1 cellular context compared by ENCODE assay signal in the genomic region with DNA sequence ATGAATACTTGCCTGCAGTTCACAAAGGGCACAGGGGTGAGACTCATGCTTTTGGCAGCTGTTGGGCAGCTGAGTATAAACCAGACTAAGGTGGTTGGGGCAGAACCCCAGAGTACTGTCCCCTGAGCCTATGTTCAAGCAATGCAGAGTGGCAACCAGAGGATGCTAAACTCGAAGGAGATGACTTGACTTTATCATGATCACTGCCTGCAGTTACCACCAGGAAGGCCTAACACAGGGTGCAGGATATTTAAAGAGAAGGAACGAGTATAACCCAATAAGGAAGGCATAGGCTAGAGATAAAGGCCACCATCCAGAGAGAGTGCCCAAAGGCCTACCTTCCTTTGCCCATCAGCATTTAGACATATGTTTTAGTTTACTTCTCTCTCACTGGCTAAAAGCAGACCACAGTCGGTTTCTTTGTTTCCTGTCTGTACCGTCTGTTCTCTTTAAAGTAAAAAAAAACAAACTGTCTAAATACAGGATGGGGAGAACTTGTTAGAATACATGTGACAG.
TF ChIP-seq lines count a peak whose summit lies in the region.

No MANE protein-coding gene starts in this region.

TF ChIP-seq in SK-N-SH, 30 proteins besides CTCF, POLR2A, EP300 and RAD21 (continued from another document):
- no peak for TF ChIP-seq PBX3 (IDR thresholded peaks at IDR 0.05)
- no peak for TF ChIP-seq ZBTB33 (IDR thresholded peaks at IDR 0.05; ENCODE audit: borderline replicate concordance, low read depth)
- TF ChIP-seq NRF1 (IDR thresholded peaks at IDR 0.05; ENCODE audit: low read depth, low read length) = no peak
- TF ChIP-seq EZH2phosphoT487 (IDR thresholded peaks at IDR 0.05; ENCODE audit: borderline replicate concordance, low read depth) = no peak
